ENCODE assay signal across 10 cellular contexts in the genomic region with DNA sequence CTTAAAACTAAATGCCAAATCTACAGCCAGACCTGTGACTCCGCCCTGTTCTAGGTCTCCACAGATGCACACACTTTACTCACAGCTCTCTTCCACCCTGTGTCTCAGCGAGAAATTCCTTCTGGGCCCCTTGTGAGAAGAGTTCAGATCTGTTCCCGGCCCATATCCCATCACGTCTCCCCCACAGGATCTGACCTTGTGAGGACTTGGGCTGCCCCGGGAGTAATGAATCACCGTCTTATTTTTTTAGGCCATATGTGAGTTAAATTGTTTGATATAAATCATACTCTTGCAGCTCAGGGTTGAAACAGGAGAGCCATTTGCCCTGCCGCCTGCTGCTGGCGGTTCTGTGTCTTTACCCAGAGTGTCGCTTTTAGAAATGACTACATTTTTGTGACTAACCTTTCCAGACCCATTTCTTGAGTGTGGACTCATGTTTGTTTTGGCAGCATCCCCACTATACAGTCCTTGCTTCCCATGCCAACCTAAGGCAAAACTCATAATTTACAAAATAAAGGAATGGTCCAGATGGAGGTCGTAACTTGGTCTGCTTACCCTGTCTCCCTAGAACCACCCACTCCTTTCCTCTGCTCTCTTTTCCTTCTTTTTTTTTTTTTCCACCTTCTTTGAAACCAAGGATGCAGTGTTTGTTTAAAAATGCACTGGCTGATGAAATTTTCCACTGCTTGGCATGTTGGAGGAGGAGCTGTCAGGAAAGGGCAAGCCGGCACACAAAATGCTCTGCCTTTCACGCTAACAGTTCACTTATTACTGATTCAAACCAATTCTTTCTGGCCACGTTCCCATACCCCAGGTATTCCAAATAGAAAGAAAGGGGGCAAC.
DNase-seq lines count a peak whose midpoint lies in the region; ATAC-seq, FAIRE-seq and TF ChIP-seq lines count a peak whose summit lies in the region.
"Had no signal": no experiment of that assay in that cellular context is flagged by ENCODE, and none has a peak within 500 bp of the region (broad histone marks: within the 10 kb centered on the region; RNA-seq: fewer than 3 reads in every experiment).

No MANE protein-coding gene starts in this region.

- intact Hi-C loops in sciatic nerve (cut with DNase I): no loop called here

- no peak overlapping the region for H3K27ac Mint-ChIP-seq in activated CD4-positive, alpha-beta memory T cell treated with anti-CD3 and anti-CD28 coated beads, Interleukin-2, amount 10 ng/mL, durations not matched to agents 7 days and 5 days

- POLR2A ChIA-PET in activated CD4-positive, alpha-beta memory T cell treated with anti-CD3 and anti-CD28 coated beads, Interleukin-2, amount 10 ng/mL, durations not matched to agents 7 days and 5 days (lab: Charles Lee): no interaction called here

- H3K36me3 Mint-ChIP-seq in activated CD4-positive, alpha-beta memory T cell treated with anti-CD3 and anti-CD28 coated beads, Interleukin-2, amount 10 ng/mL, durations not matched to agents 7 days and 5 days (ENCODE audit: low read depth): no peaks in the 10 kb centered on the region

- peak; percentile 98 for FAIRE-seq in G401.6 (lab: Jason Lieb, UNC)

- peak overlapping the region; percentile 78 for H3K27ac ChIP-seq in RWPE2 (ENCODE audit: poor library complexity, severe bottlenecking)

- H3K4me3 ChIP-seq in RWPE2 (ENCODE audit: severe bottlenecking): no peak overlapping the region
- peak overlapping the region; percentile 45 for H3K4me3 ChIP-seq in fibroblast of the aortic adventitia (ENCODE audit: low read depth, low read length)
- H3K4me3 ChIP-seq: testis had no signal

- peak; percentile 85 for ATAC-seq in RWPE2 (ENCODE audit: low read depth)
- ATAC-seq in sciatic nerve: peak; percentile 80
- ATAC-seq in GM18517 (IDR thresholded peaks at IDR 0.05; ENCODE audit: unreplicated experiment): no peak
- ATAC-seq in HG02642 (IDR thresholded peaks at IDR 0.05; ENCODE audit: poor library complexity, unreplicated experiment): no peak

- DNase-seq in RWPE2 (ENCODE audit: low spot score): no peak
- DNase-seq in fibroblast of the aortic adventitia (ENCODE audit: low read depth): peak; percentile 95
- DNase-seq in sciatic nerve (ENCODE audit: low spot score): no peak
- no peak for DNase-seq in activated CD4-positive, alpha-beta memory T cell treated with anti-CD3 and anti-CD28 coated beads, Interleukin-2, amount 10 ng/mL, durations not matched to agents 7 days and 5 days
- DNase-seq in GF-D8 (lab: John Stamatoyannopoulos, UW): no peak
- DNase-seq: activated T-cell treated with anti-CD3 and anti-CD28 coated beads for 4 hours, testis had no signal

- H3K36me3 ChIP-seq in RWPE2 (ENCODE audit: low read depth): no peaks in the 10 kb centered on the region

- H3K27me3 Mint-ChIP-seq in activated CD4-positive, alpha-beta memory T cell treated with anti-CD3 and anti-CD28 coated beads, Interleukin-2, amount 10 ng/mL, durations not matched to agents 7 days and 5 days: no peaks in the 10 kb centered on the region

- peak; percentile 5 for TF ChIP-seq CTCF in RWPE2 (IDR thresholded peaks at IDR 0.05; ENCODE audit: poor library complexity, severe bottlenecking)
- no peak for TF ChIP-seq CTCF in fibroblast of the aortic adventitia (IDR thresholded peaks at IDR 0.05; ENCODE audit: insufficient read depth, low read length)

- no peaks in the 10 kb centered on the region for H3K4me1 Mint-ChIP-seq in activated CD4-positive, alpha-beta memory T cell treated with anti-CD3 and anti-CD28 coated beads, Interleukin-2, amount 10 ng/mL, durations not matched to agents 7 days and 5 days

- CTCF ChIA-PET in activated CD4-positive, alpha-beta memory T cell treated with anti-CD3 and anti-CD28 coated beads, Interleukin-2, amount 10 ng/mL, durations not matched to agents 7 days and 5 days (lab: Charles Lee): no interaction called here

- no peaks in the 10 kb centered on the region for H3K9me3 Mint-ChIP-seq in activated CD4-positive, alpha-beta memory T cell treated with anti-CD3 and anti-CD28 coated beads, Interleukin-2, amount 10 ng/mL, durations not matched to agents 7 days and 5 days

- H3K9me3 ChIP-seq in RWPE2 (ENCODE audit: severe bottlenecking): no peaks in the 10 kb centered on the region
- H3K9me3 ChIP-seq: testis had no signal

- peaks cover 50% of the 10 kb centered on the region for H3K4me1 ChIP-seq in RWPE2 (ENCODE audit: insufficient read depth, poor library complexity, severe bottlenecking)

- H3K4me3 Mint-ChIP-seq in activated CD4-positive, alpha-beta memory T cell treated with anti-CD3 and anti-CD28 coated beads, Interleukin-2, amount 10 ng/mL, durations not matched to agents 7 days and 5 days: no peak overlapping the region

- H3K27me3 ChIP-seq in RWPE2 (ENCODE audit: insufficient read depth, poor library complexity, severe bottlenecking): no peaks in the 10 kb centered on the region
- H3K27me3 ChIP-seq: testis had no signal

Comparison
In these comparisons a context has a peak if more than half of its experiments do, and no peak if none do; other contexts are left out.
1. ATAC-seq: peak in RWPE2 (single experiment) and sciatic nerve (single experiment); none in GM18517 (single experiment) and HG02642 (single experiment).